ENCODE assay signal across 7 cellular contexts in the genomic region with DNA sequence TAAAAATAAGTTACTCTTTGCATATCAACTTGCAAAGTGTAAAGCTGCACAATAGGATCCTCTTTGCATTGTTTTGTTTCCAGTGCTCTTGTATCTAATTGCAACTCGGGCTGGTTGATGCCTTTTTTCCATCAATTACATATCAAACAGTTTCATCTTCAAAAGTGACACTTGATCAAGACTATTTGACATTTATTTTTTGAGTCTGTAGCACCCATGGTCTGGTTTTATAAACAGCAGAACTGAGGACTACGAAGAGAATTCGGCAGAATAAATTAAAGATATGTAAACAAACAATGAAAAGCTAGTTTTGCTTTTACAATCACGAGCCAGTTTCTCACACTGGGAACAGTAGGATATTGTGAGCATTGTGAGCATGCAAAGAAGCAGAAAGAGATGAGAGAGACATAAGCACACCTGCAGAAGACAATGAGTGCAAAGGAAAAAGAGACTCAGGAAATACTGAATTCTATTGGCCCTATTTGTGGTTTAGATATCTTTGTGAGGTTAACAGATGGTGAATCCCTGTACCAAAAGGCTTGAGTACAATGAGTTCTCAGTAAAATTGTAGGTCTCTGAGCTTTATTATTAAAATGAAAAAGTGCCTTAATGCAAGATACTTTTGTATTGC. TPM values are rescaled to one million over a fixed set of nuclear protein-coding genes. Genes with fewer than 3 reads are reported as not detected.
A peak's percentile ranks its signal among the peaks of the same experiment; 100 is the strongest.
DNase-seq lines count a peak whose midpoint lies in the region; FAIRE-seq and TF ChIP-seq lines count a peak whose summit lies in the region.

No MANE protein-coding gene starts in this region.

- FAIRE-seq in D721Med (lab: Jason Lieb, UNC): no peak

- no peak for TF ChIP-seq CTCF in VCaP (conservative IDR thresholded peaks at IDR 0.05)
- TF ChIP-seq CTCF in D721Med (IDR thresholded peaks at IDR 0.05; ENCODE audit: insufficient read depth, missing control alignments): no peak

- in situ Hi-C loops in G401 (cut with HindIII; ENCODE audit: low sequenced_read_pairs): no loop called here

- peaks cover 6 to 20% of the 10 kb centered on the region in 2 donors for H3K4me1 ChIP-seq in mucosa of rectum (ENCODE audit: control insufficient read depth in 2 of 2, insufficient read depth in 2 of 2, low read length in 2 of 2)
- peaks cover 8% of the 10 kb centered on the region for H3K4me1 ChIP-seq in effector memory CD4-positive, alpha-beta T cell (ENCODE audit: control insufficient read depth, insufficient read depth, low read length, poor library complexity, severe bottlenecking)

- peak overlapping the region in 1 of 2 donors; percentile 44 for H3K9ac ChIP-seq in mucosa of rectum (ENCODE audit: low read depth in 1 of 2, low read length in 2 of 2)

- DNase-seq in G401 (ENCODE audit: low spot score) (peak; percentile 89), D721Med (ENCODE audit: insufficient read length, low spot score) (no peak)
- peak; percentile 86 for DNase-seq in Jurkat, Clone E6-1 (ENCODE audit: low read depth, low spot score)
- DNase-seq in effector memory CD4-positive, alpha-beta T cell: no peak
- DNase-seq in stimulated activated CD4-positive, alpha-beta T cell treated with anti-CD3 and anti-CD28 coated beads, Interleukin-2, amount 100 ng/mL, for 24 hours: no peak

- H3K27ac ChIP-seq in VCaP (peak overlapping the region; percentile 87), mucosa of rectum (ENCODE audit: low read depth in 2 of 2, low read length in 2 of 2) (peak overlapping the region in 1 of 2 donors; percentile 64)
- no peak overlapping the region for H3K27ac ChIP-seq in effector memory CD4-positive, alpha-beta T cell (ENCODE audit: insufficient read depth, low read length, poor library complexity, severe bottlenecking)

- no peaks in the 10 kb centered on the region for H3K9me3 ChIP-seq in mucosa of rectum (ENCODE audit: control insufficient read depth in 2 of 2, low read length in 2 of 2)
- no peaks in the 10 kb centered on the region for H3K9me3 ChIP-seq in effector memory CD4-positive, alpha-beta T cell (ENCODE audit: control insufficient read depth, low read length)

- peak overlapping the region; percentile 28 for H3K4me3 ChIP-seq in Jurkat, Clone E6-1 (ENCODE audit: low read length)
- H3K4me3 ChIP-seq in mucosa of rectum (ENCODE audit: low read length in 2 of 2): peak overlapping the region; percentile 20 to 52
- no peak overlapping the region for H3K4me3 ChIP-seq in effector memory CD4-positive, alpha-beta T cell (ENCODE audit: insufficient read depth, low read depth, low read length, poor library complexity, severe bottlenecking)

- H3K36me3 ChIP-seq in mucosa of rectum (ENCODE audit: control insufficient read depth in 2 of 2, insufficient read depth in 2 of 2, low read length in 2 of 2): peaks cover 0 to 6% of the 10 kb centered on the region in 2 donors
- peaks cover 6% of the 10 kb centered on the region for H3K36me3 ChIP-seq in effector memory CD4-positive, alpha-beta T cell (ENCODE audit: control insufficient read depth, insufficient read depth, low read length)

- no peaks in the 10 kb centered on the region for H3K27me3 ChIP-seq in mucosa of rectum (ENCODE audit: control insufficient read depth in 2 of 2, insufficient read depth in 2 of 2, low read length in 2 of 2)
- no peaks in the 10 kb centered on the region for H3K27me3 ChIP-seq in effector memory CD4-positive, alpha-beta T cell (replicated peaks; ENCODE audit: control insufficient read depth, insufficient read depth, low read length, poor library complexity, severe bottlenecking)

RNA-seq across cellular contexts. Expression of a gene that starts 45.4 kb away (rescaled TPM):
- total RNA-seq in G401 (2014; rRNA removed; shearing (Covaris generic)): 3,176 and 3,226 TPM in 2 replicates
- polyA plus RNA-seq in Jurkat, Clone E6-1 (2012; ENCODE audit: insufficient read depth, insufficient read length): 2,859 TPM

Comparison
In these comparisons a context has a peak if more than half of its experiments do, and no peak if none do; other contexts are left out.
1. DNase-seq: peak in G401 (single experiment) and Jurkat, Clone E6-1 (single experiment); none in D721Med (single experiment), effector memory CD4-positive, alpha-beta T cell (0 of 3) and stimulated activated CD4-positive, alpha-beta T cell treated with anti-CD3 and anti-CD28 coated beads, Interleukin-2, amount 100 ng/mL, for 24 hours (0 of 2).